In genomic region chr11:47268448-47269001, GRCh38 we compare ENCODE assay signal across 8 cellular contexts. TPM values are rescaled to one million over a fixed set of nuclear protein-coding genes. Genes with fewer than 3 reads are reported as not detected.
A peak's percentile ranks its signal among the peaks of the same experiment; 100 is the strongest.
DNase-seq lines count a peak whose midpoint lies in the region; ATAC-seq and TF ChIP-seq lines count a peak whose summit lies in the region.

No MANE protein-coding gene starts in this region.

- H3K27me3 Mint-ChIP-seq in Calu3 (ENCODE audit: unreplicated experiment) = no peaks in the 10 kb centered on the region

- H3K4me3 ChIP-seq in OCI-LY3 (ENCODE audit: low read length) = peak overlapping the region; percentile 91
- peak overlapping the region; percentile 67 for H3K4me3 ChIP-seq in epithelial cell of esophagus (ENCODE audit: low read length)
- H3K4me3 ChIP-seq in psoas muscle = peak overlapping the region; percentile 88

- peak overlapping the region; percentile 98; the same call in 1 of the 2 replicates for H2AFZ ChIP-seq in OCI-LY3 (ENCODE audit: low read depth, low read length)

- H3K27ac ChIP-seq in OCI-LY3 (ENCODE audit: low read length) = peak overlapping the region; percentile 83
- H3K27ac ChIP-seq in psoas muscle = peak overlapping the region; percentile 96

- H3K9ac ChIP-seq in OCI-LY3 (ENCODE audit: low read length) = peak overlapping the region; percentile 84

- peaks cover 26% of the 10 kb centered on the region for H3K36me3 Mint-ChIP-seq in Calu3 (ENCODE audit: insufficient read depth, unreplicated experiment)

- 55 to 65% (median 63%) methylated on average over 13 of the region's 13 CpGs for WGBS in psoas muscle, 3 donors

- ATAC-seq in psoas muscle = no peak
- no peak for ATAC-seq in GM18520 (IDR thresholded peaks at IDR 0.05; ENCODE audit: unreplicated experiment)

- peaks cover 24% of the 10 kb centered on the region for H4K20me1 ChIP-seq in OCI-LY3 (ENCODE audit: insufficient read depth, low read length)

- H3K4me2 ChIP-seq in OCI-LY3 (ENCODE audit: low read length) = peak overlapping the region; percentile 92

- intact Hi-C loops in Calu3 (cut with micrococcal nuclease; ENCODE audit: unreplicated experiment) = no loop called here
- intact Hi-C loops in psoas muscle (cut with DNase I) = loop anchor here in 1 of 2 donors (10.0 kb wide), 1 partner anchor 374 kb away; no protein-coding TSS in a partner anchor

- no peaks in the 10 kb centered on the region for H3K36me3 ChIP-seq in OCI-LY3 (replicated peaks; ENCODE audit: low read depth, low read length)
- H3K36me3 ChIP-seq in psoas muscle (ENCODE audit: insufficient read depth in 1 of 2, low read depth in 1 of 2) = peaks cover 0 to 5% of the 10 kb centered on the region in 2 donors

- no TSS peak for BruUV-seq in Calu3 (replicated peaks; lab: Mats Ljungman, UMichigan)

- CTCF ChIA-PET in Calu3 (lab: Charles Lee) = interaction anchor here (1.4 kb wide), 1 partner anchor 9 kb away, joined by 4 read pairs; no protein-coding TSS in a partner anchor

- peaks cover 30% of the 10 kb centered on the region for H3K79me2 ChIP-seq in OCI-LY3 (ENCODE audit: low read length)

- H3K4me3 Mint-ChIP-seq in Calu3 (ENCODE audit: low read depth, unreplicated experiment) = peak overlapping the region; percentile 59

- H3K27ac Mint-ChIP-seq in Calu3 (ENCODE audit: unreplicated experiment) = peak overlapping the region; percentile 95

- H3K4me1 Mint-ChIP-seq in Calu3 (ENCODE audit: low read depth, unreplicated experiment) = peaks cover 33% of the 10 kb centered on the region

- no peaks in the 10 kb centered on the region for H3K9me3 Mint-ChIP-seq in Calu3 (ENCODE audit: low read depth, unreplicated experiment)

- no peak for TF ChIP-seq CTCF in Calu3 (IDR thresholded peaks at IDR 0.05; ENCODE audit: unreplicated experiment)
- TF ChIP-seq CTCF in OCI-LY3 (IDR thresholded peaks at IDR 0.05; ENCODE audit: low read depth, low read length) = no peak
- no peak for TF ChIP-seq CTCF in epithelial cell of esophagus (IDR thresholded peaks at IDR 0.05; ENCODE audit: insufficient read depth, low read depth, low read length, missing control alignments)
- no peak for TF ChIP-seq CTCF in psoas muscle (IDR thresholded peaks at IDR 0.05)

- DNase-seq in Calu3 = no peak
- no peak for DNase-seq in epithelial cell of esophagus (ENCODE audit: low read depth)
- DNase-seq in psoas muscle = no peak
- no peak for DNase-seq in SKM-1 (lab: John Stamatoyannopoulos, UW; ENCODE audit: unreplicated experiment)
- no peak for DNase-seq in mucosa of gallbladder (ENCODE audit: low spot score)
- DNase-seq in DMS153 (lab: John Stamatoyannopoulos, UW) = no peak

- no peaks in the 10 kb centered on the region for H3K27me3 ChIP-seq in OCI-LY3 (ENCODE audit: low read depth, low read length)
- no peaks in the 10 kb centered on the region for H3K27me3 ChIP-seq in psoas muscle (ENCODE audit: insufficient read depth in 3 of 3, low read length in 2 of 3)

- H3K9me3 ChIP-seq in OCI-LY3 (ENCODE audit: insufficient read depth, low read length) (no peaks in the 10 kb centered on the region), psoas muscle (no peaks in the 10 kb centered on the region)

- H3K4me1 ChIP-seq in OCI-LY3 (ENCODE audit: low read length) (peaks cover 24% of the 10 kb centered on the region), psoas muscle (peaks cover 39% of the 10 kb centered on the region)

RNA-seq across cellular contexts. Expression of gene MADD, which starts 1.4 kb away (rescaled TPM):
- total RNA-seq in Calu3 (2022) (42.9 and 45.7 TPM in 2 replicates), psoas muscle (10 to 100 TPM; 17.5 to 33.6 (median 25.6) TPM), mucosa of gallbladder (57.1 TPM)
- 10 to 100 TPM; 11.5 to 32.0 (median 17.8) TPM for polyA plus RNA-seq in psoas muscle

RNA-seq across cellular contexts. Expression of gene NR1H3, which starts 10.7 kb away (rescaled TPM):
- total RNA-seq in Calu3 (2022) = 11.4 and 14.2 TPM in 2 replicates
- total RNA-seq in psoas muscle = 10 to 100 TPM in 1 of 4 donors, 1 to 10 TPM in 3; 3.9 to 12.6 (median 5.2) TPM
- polyA plus RNA-seq in psoas muscle = 1 to 10 TPM; 6.2 to 9.3 (median 7.6) TPM
- total RNA-seq in mucosa of gallbladder = 33.5 TPM

RNA-seq across cellular contexts. Expression of gene ACP2, which starts 19.9 kb away (rescaled TPM):
- 23.5 and 30.6 TPM in 2 replicates for total RNA-seq in Calu3 (2022)
- total RNA-seq in psoas muscle = 10 to 100 TPM in 3 of 4 donors, 1 to 10 TPM in 1; 7.1 to 17.8 (median 15.3) TPM
- polyA plus RNA-seq in psoas muscle = 10 to 100 TPM; 13.1 to 19.0 (median 18.5) TPM
- 48.5 TPM for total RNA-seq in mucosa of gallbladder

RNA-seq across cellular contexts. Expression of gene DDB2, which starts 53.8 kb away (rescaled TPM):
- 18.7 and 27.8 TPM in 2 replicates for total RNA-seq in Calu3 (2022)
- 1 to 10 TPM; 5.1 to 9.3 (median 6.9) TPM for total RNA-seq in psoas muscle
- polyA plus RNA-seq in psoas muscle = 10 to 100 TPM in 1 of 3 donors, 1 to 10 TPM in 2; 3.8 to 11.5 (median 4.3) TPM
- 22.7 TPM for total RNA-seq in mucosa of gallbladder
